Comparison of ENCODE assay signal across 12 cellular contexts in genomic region chr4:104901438-104901837, GRCh38.
A peak's percentile ranks its signal among the peaks of the same experiment; 100 is the strongest.
DNase-seq lines count a peak whose midpoint lies in the region; ATAC-seq and TF ChIP-seq lines count a peak whose summit lies in the region.
"Had no signal": no experiment of that assay in that cellular context is flagged by ENCODE, and none has a peak within 500 bp of the region (broad histone marks: within the 10 kb centered on the region; RNA-seq: fewer than 3 reads in every experiment).

No MANE protein-coding gene starts in this region.

- peak; percentile 27 for TF ChIP-seq CTCF in astrocyte of the cerebellum (IDR thresholded peaks at IDR 0.05; ENCODE audit: low read depth, low read length, missing control alignments)

- DNase-seq in DMS 273 (lab: John Stamatoyannopoulos, UW; ENCODE audit: unreplicated experiment) (peak; percentile 60), M059J (ENCODE audit: low read depth) (peak; percentile 50), astrocyte of the cerebellum (ENCODE audit: low read depth) (peak; percentile 76), islet precursor cell (peak; percentile 52), HUDEP-2 (lab: John Stamatoyannopoulos, UW; ENCODE audit: unreplicated experiment in 76 of 76) (no peak)
- DNase-seq in activated T-helper 2 cell treated with anti-CD3 and anti-CD28 coated beads, Interferon-gamma antibody, Interleukin-2, Interleukin-4, amounts not matched to agents 10 μg/mL and 5 μg/mL and 100 μg/mL, durations not matched to agents 14 hours and 24 hours and 36 hours (ENCODE audit: low spot score) = no peak
- no peak for DNase-seq in activated CD8-positive, alpha-beta memory T cell treated with anti-CD3 and anti-CD28 coated beads, Interleukin-2, amount 50 U/mL, for 48 hours
- DNase-seq: NCI-H1436 treated with DMSO at 0.1 percent for 48 hours had no signal

- in situ Hi-C loops in astrocyte of the cerebellum (cut with HindIII; ENCODE audit: low sequenced_read_pairs) = no loop called here

- no peak for ATAC-seq in GM21576 (IDR thresholded peaks at IDR 0.05; ENCODE audit: unreplicated experiment)

- intact Hi-C loops in activated T-helper 2 cell treated with anti-CD3 and anti-CD28 coated beads, Interferon-gamma antibody, Interleukin-2, Interleukin-4, amounts not matched to agents 10 μg/mL and 5 μg/mL and 100 μg/mL, durations not matched to agents 14 hours and 24 hours and 36 hours (cut with micrococcal nuclease) = no loop called here

- H3K36me3 Mint-ChIP-seq in activated T-helper 2 cell treated with anti-CD3 and anti-CD28 coated beads, Interferon-gamma antibody, Interleukin-2, Interleukin-4, amounts not matched to agents 10 μg/mL and 5 μg/mL and 100 μg/mL, durations not matched to agents 14 hours and 24 hours and 36 hours (ENCODE audit: low read depth) = no peaks in the 10 kb centered on the region
- H3K36me3 Mint-ChIP-seq: type B pancreatic cell had no signal

- H3K4me3 ChIP-seq in astrocyte of the cerebellum (ENCODE audit: low read depth, low read length) = no peak overlapping the region
- H3K4me3 ChIP-seq: SK-N-MC had no signal

- H3K4me3 Mint-ChIP-seq in activated T-helper 2 cell treated with anti-CD3 and anti-CD28 coated beads, Interferon-gamma antibody, Interleukin-2, Interleukin-4, amounts not matched to agents 10 μg/mL and 5 μg/mL and 100 μg/mL, durations not matched to agents 14 hours and 24 hours and 36 hours (ENCODE audit: low read depth) = no peak overlapping the region
- H3K4me3 Mint-ChIP-seq: central memory CD8-positive, alpha-beta T cell; type B pancreatic cell had no signal

- peaks cover 8% of the 10 kb centered on the region for H3K9me3 Mint-ChIP-seq in activated T-helper 2 cell treated with anti-CD3 and anti-CD28 coated beads, Interferon-gamma antibody, Interleukin-2, Interleukin-4, amounts not matched to agents 10 μg/mL and 5 μg/mL and 100 μg/mL, durations not matched to agents 14 hours and 24 hours and 36 hours

- H3K27ac Mint-ChIP-seq in activated T-helper 2 cell treated with anti-CD3 and anti-CD28 coated beads, Interferon-gamma antibody, Interleukin-2, Interleukin-4, amounts not matched to agents 10 μg/mL and 5 μg/mL and 100 μg/mL, durations not matched to agents 14 hours and 24 hours and 36 hours = no peak overlapping the region
- H3K27ac Mint-ChIP-seq: type B pancreatic cell had no signal

- H3K27me3 Mint-ChIP-seq in activated T-helper 2 cell treated with anti-CD3 and anti-CD28 coated beads, Interferon-gamma antibody, Interleukin-2, Interleukin-4, amounts not matched to agents 10 μg/mL and 5 μg/mL and 100 μg/mL, durations not matched to agents 14 hours and 24 hours and 36 hours (ENCODE audit: low read depth) = peaks cover 14% of the 10 kb centered on the region
- H3K27me3 Mint-ChIP-seq: central memory CD8-positive, alpha-beta T cell had no signal

- no peaks in the 10 kb centered on the region for H3K4me1 Mint-ChIP-seq in activated T-helper 2 cell treated with anti-CD3 and anti-CD28 coated beads, Interferon-gamma antibody, Interleukin-2, Interleukin-4, amounts not matched to agents 10 μg/mL and 5 μg/mL and 100 μg/mL, durations not matched to agents 14 hours and 24 hours and 36 hours (ENCODE audit: low read depth)
- H3K4me1 Mint-ChIP-seq: central memory CD8-positive, alpha-beta T cell had no signal

Comparison
In these comparisons a context has a peak if more than half of its experiments do, and no peak if none do; other contexts are left out.
1. DNase-seq: peak in DMS 273 (single experiment), M059J (single experiment), astrocyte of the cerebellum (single experiment) and islet precursor cell (single experiment); none in HUDEP-2 (0 of 76), activated T-helper 2 cell treated with anti-CD3 and anti-CD28 coated beads, Interferon-gamma antibody, Interleukin-2, Interleukin-4, amounts not matched to agents 10 μg/mL and 5 μg/mL and 100 μg/mL, durations not matched to agents 14 hours and 24 hours and 36 hours (single experiment) and activated CD8-positive, alpha-beta memory T cell treated with anti-CD3 and anti-CD28 coated beads, Interleukin-2, amount 50 U/mL, for 48 hours (single experiment).